In the genomic region with DNA sequence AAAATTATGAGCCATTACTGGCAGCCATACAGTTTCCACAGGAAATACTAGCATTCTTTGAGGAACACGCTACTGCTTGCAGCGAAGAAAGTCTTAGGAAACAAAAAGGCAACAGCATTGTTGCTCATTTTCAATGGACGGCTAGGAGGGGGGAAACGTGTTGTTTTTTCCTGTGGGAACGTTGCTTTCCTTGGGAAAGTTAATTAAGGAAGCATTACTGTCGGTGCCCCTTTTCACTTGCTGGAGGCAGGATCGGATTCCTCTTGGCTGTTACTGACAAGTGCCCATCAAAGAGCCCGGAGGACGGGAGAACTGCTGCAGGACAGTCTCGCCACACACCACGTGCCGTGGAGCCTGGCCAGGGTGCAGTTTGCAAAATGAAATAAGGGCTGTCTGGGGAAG, we compare ENCODE assay signal across 8 cellular contexts. TPM values are rescaled to one million over a fixed set of nuclear protein-coding genes. Genes with fewer than 3 reads are reported as not detected.
A peak's percentile ranks its signal among the peaks of the same experiment; 100 is the strongest.
DNase-seq lines count a peak whose midpoint lies in the region; ATAC-seq and TF ChIP-seq lines count a peak whose summit lies in the region.

No MANE protein-coding gene starts in this region.

- no peak overlapping the region for H3K4me3 Mint-ChIP-seq in activated naive CD8-positive, alpha-beta T cell treated with anti-CD3 and anti-CD28 coated beads for 36 hours

- no peak for TF ChIP-seq CTCF in HEK293 (tag by site-specific recombination; IDR thresholded peaks at IDR 0.05)
- no peak for TF ChIP-seq CTCF in body of pancreas (IDR thresholded peaks at IDR 0.05)

- no peaks in the 10 kb centered on the region for H3K9me3 Mint-ChIP-seq in activated naive CD8-positive, alpha-beta T cell treated with anti-CD3 and anti-CD28 coated beads for 36 hours

- H3K36me3 ChIP-seq in HEK293 (ENCODE audit: control insufficient read depth in 2 of 2, insufficient read depth in 1 of 2, low read length in 2 of 2) (no peaks in the 10 kb centered on the region), body of pancreas (replicated peaks in 1 of 2; ENCODE audit: insufficient read depth in 1 of 2, low read depth in 2 of 2) (no peaks in the 10 kb centered on the region), iPS-20b (ENCODE audit: insufficient read depth, low read depth, low read length) (no peaks in the 10 kb centered on the region), skeletal muscle tissue (ENCODE audit: control insufficient read depth in 3 of 3, insufficient read depth in 3 of 3, low read length in 3 of 3) (no peaks in the 10 kb centered on the region)

- no peak overlapping the region for H3K27ac Mint-ChIP-seq in activated naive CD8-positive, alpha-beta T cell treated with anti-CD3 and anti-CD28 coated beads for 36 hours

- H3K4me3 ChIP-seq in HEK293 (ENCODE audit: low read depth, low read length) (no peak overlapping the region), body of pancreas (no peak overlapping the region), iPS-20b (ENCODE audit: low read length) (peak overlapping the region; percentile 78), skeletal muscle tissue (ENCODE audit: low read length in 3 of 3) (peak overlapping the region; percentile 58 to 78 (median 65))

- peak overlapping the region; percentile 9; the same call in 1 of the 2 replicates for H3K9ac ChIP-seq in iPS-20b (ENCODE audit: low read depth, low read length)
- peak overlapping the region in 2 of 3 donors; percentile 34 to 60 for H3K9ac ChIP-seq in skeletal muscle tissue (ENCODE audit: low read depth in 1 of 3, low read length in 3 of 3)

- DNase-seq in body of pancreas (peak in 1 of 4 donors; percentile 7), NCI-H2171 (lab: John Stamatoyannopoulos, UW) (no peak), germinal center (ENCODE audit: low spot score) (no peak)
- DNase-seq in activated naive CD4-positive, alpha-beta T cell treated with anti-CD3 and anti-CD28 coated beads, Interleukin-2, amount 50 U/mL, for 16 hours = no peak
- DNase-seq in activated naive CD8-positive, alpha-beta T cell treated with anti-CD3 and anti-CD28 coated beads for 36 hours = no peak

- TF ChIP-seq POLR2A in body of pancreas (IDR thresholded peaks at IDR 0.05) = no peak

- peaks cover 6% of the 10 kb centered on the region; the same call in 1 of the 2 replicates for H3K4me1 ChIP-seq in HEK293 (ENCODE audit: control insufficient read depth, insufficient read depth, low read length)
- H3K4me1 ChIP-seq in body of pancreas = peaks cover 15% of the 10 kb centered on the region
- H3K4me1 ChIP-seq in iPS-20b (ENCODE audit: insufficient read depth, low read length) = peaks cover 12% of the 10 kb centered on the region; the same call in 1 of the 2 replicates
- H3K4me1 ChIP-seq in skeletal muscle tissue (ENCODE audit: control insufficient read depth in 3 of 3, insufficient read depth in 3 of 3, low read length in 3 of 3) = peaks cover 11 to 14% (median 12%) of the 10 kb centered on the region in 3 donors

- H3K36me3 Mint-ChIP-seq in activated naive CD8-positive, alpha-beta T cell treated with anti-CD3 and anti-CD28 coated beads for 36 hours = no peaks in the 10 kb centered on the region

- POLR2A ChIA-PET in HEK293 (lab: Yijun Ruan, JAX) = no interaction called here

- WGBS in body of pancreas, 2 donors = 3 to 8% methylated on average over 11 to 12 of the region's 12 CpGs

- CTCF ChIA-PET in HEK293 (lab: Yijun Ruan, JAX) = no interaction called here

- peaks cover 7% of the 10 kb centered on the region for H3K4me1 Mint-ChIP-seq in activated naive CD8-positive, alpha-beta T cell treated with anti-CD3 and anti-CD28 coated beads for 36 hours

- H3K27me3 ChIP-seq in body of pancreas (peaks cover 0 to 12% of the 10 kb centered on the region in 2 donors), iPS-20b (ENCODE audit: insufficient read depth, low read length) (peaks cover 52% of the 10 kb centered on the region), skeletal muscle tissue (ENCODE audit: control insufficient read depth in 3 of 3, insufficient read depth in 3 of 3, low read length in 3 of 3) (peaks cover 5 to 23% (median 20%) of the 10 kb centered on the region in 3 donors)

- H3K9me3 ChIP-seq in HEK293 (ENCODE audit: control insufficient read depth, insufficient read depth, low read depth, low read length) (no peaks in the 10 kb centered on the region), body of pancreas (no peaks in the 10 kb centered on the region), iPS-20b (ENCODE audit: insufficient read depth, low read depth, low read length) (no peaks in the 10 kb centered on the region; the same call in 1 of the 2 replicates), skeletal muscle tissue (ENCODE audit: control insufficient read depth in 3 of 3, low read length in 3 of 3) (no peaks in the 10 kb centered on the region)

- intact Hi-C loops in body of pancreas (cut with DNase I) = no loop called here

- peak; percentile 25 for ATAC-seq in body of pancreas

- no peak overlapping the region; the same call in 1 of the 2 replicates for H3K27ac ChIP-seq in HEK293 (ENCODE audit: extremely low read depth, low read depth, low read length)
- no peak overlapping the region for H3K27ac ChIP-seq in body of pancreas
- H3K27ac ChIP-seq in iPS-20b (ENCODE audit: low read length) = no peak overlapping the region
- H3K27ac ChIP-seq in skeletal muscle tissue (ENCODE audit: low read depth, low read length) = peak overlapping the region; percentile 39

- peaks cover 69% of the 10 kb centered on the region for H3K27me3 Mint-ChIP-seq in activated naive CD8-positive, alpha-beta T cell treated with anti-CD3 and anti-CD28 coated beads for 36 hours

TF ChIP-seq in HEK293, 187 proteins besides CTCF, POLR2A, EP300 and RAD21:
- TF ChIP-seq PRDM1 (tag by site-specific recombination; IDR thresholded peaks at IDR 0.05) (peak; percentile 94), ZNF324 (tag by site-specific recombination; IDR thresholded peaks at IDR 0.05) (no peak), GLI4 (tag by site-specific recombination; IDR thresholded peaks at IDR 0.05) (no peak), ZNF843 (tag by site-specific recombination; IDR thresholded peaks at IDR 0.05) (no peak), FEZF1 (tag by site-specific recombination; IDR thresholded peaks at IDR 0.05) (peak; percentile 88)
- TF ChIP-seq, protein P1, sequence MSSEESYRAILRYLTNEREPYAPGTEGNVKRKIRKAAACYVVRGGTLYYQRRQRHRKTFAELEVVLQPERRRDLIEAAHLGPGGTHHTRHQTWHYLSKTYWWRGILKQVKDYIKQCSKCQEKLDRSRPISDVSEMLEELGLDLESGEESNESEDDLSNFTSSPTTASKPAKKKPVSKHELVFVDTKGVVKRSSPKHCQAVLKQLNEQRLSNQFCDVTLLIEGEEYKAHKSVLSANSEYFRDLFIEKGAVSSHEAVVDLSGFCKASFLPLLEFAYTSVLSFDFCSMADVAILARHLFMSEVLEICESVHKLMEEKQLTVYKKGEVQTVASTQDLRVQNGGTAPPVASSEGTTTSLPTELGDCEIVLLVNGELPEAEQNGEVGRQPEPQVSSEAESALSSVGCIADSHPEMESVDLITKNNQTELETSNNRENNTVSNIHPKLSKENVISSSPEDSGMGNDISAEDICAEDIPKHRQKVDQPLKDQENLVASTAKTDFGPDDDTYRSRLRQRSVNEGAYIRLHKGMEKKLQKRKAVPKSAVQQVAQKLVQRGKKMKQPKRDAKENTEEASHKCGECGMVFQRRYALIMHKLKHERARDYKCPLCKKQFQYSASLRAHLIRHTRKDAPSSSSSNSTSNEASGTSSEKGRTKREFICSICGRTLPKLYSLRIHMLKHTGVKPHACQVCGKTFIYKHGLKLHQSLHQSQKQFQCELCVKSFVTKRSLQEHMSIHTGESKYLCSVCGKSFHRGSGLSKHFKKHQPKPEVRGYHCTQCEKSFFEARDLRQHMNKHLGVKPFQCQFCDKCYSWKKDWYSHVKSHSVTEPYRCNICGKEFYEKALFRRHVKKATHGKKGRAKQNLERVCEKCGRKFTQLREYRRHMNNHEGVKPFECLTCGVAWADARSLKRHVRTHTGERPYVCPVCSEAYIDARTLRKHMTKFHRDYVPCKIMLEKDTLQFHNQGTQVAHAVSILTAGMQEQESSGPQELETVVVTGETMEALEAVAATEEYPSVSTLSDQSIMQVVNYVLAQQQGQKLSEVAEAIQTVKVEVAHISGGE (tag by site-specific recombination; conservative IDR thresholded peaks at IDR 0.05; ENCODE audit: low read depth) = 0 out of 2 replicates have a peak, but pooled peaks have one; percentile 11
- TF ChIP-seq, protein P2, sequence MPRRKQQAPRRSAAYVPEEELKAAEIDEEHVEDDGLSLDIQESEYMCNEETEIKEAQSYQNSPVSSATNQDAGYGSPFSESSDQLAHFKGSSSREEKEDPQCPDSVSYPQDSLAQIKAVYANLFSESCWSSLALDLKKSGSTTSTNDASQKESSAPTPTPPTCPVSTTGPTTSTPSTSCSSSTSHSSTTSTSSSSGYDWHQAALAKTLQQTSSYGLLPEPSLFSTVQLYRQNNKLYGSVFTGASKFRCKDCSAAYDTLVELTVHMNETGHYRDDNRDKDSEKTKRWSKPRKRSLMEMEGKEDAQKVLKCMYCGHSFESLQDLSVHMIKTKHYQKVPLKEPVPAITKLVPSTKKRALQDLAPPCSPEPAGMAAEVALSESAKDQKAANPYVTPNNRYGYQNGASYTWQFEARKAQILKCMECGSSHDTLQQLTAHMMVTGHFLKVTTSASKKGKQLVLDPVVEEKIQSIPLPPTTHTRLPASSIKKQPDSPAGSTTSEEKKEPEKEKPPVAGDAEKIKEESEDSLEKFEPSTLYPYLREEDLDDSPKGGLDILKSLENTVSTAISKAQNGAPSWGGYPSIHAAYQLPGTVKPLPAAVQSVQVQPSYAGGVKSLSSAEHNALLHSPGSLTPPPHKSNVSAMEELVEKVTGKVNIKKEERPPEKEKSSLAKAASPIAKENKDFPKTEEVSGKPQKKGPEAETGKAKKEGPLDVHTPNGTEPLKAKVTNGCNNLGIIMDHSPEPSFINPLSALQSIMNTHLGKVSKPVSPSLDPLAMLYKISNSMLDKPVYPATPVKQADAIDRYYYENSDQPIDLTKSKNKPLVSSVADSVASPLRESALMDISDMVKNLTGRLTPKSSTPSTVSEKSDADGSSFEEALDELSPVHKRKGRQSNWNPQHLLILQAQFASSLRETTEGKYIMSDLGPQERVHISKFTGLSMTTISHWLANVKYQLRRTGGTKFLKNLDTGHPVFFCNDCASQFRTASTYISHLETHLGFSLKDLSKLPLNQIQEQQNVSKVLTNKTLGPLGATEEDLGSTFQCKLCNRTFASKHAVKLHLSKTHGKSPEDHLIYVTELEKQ (tag by site-specific recombination; IDR thresholded peaks at IDR 0.05; ENCODE audit: borderline replicate concordance) = peak; percentile 73; the same call in 1 of the 2 replicates

RNA-seq across cellular contexts. Expression of gene SNCAIP, which starts 1.0 kb away (rescaled TPM):
- total RNA-seq in body of pancreas (1 to 10 TPM; 1.3 to 2.6 TPM), skeletal muscle tissue (6.8 TPM)
- total RNA-seq in activated naive CD8-positive, alpha-beta T cell treated with anti-CD3 and anti-CD28 coated beads for 36 hours = not detected

Comparison
In these comparisons a context has a peak if more than half of its experiments do, and no peak if none do; other contexts are left out.
1. H3K4me3 ChIP-seq: peak in iPS-20b (single experiment) and skeletal muscle tissue (3 of 3); none in HEK293 (single experiment) and body of pancreas (0 of 2).